ENCODE assay signal across 12 cellular contexts in the genomic region with DNA sequence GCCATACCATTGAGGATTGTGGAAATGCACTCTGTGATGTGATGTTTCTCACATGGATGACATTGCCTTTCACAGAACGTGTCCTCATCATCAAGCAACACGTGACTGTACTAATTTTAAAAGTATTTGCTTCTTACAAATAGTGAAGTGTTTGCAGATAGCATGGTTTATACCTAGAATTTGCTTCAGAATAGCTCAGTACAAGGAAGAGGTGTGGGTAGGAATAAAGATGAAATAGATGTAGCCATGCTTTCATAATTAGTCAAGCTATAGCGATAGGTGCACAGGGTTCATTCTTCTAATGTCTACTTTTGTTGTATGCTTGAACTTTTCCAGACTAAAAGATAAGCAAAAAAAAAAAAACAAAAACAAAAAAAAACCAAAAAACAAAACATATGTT.
"Had no signal": no experiment of that assay in that cellular context is flagged by ENCODE, and none has a peak within 500 bp of the region (broad histone marks: within the 10 kb centered on the region; RNA-seq: fewer than 3 reads in every experiment).

No MANE protein-coding gene starts in this region.

- H3K4me3 Mint-ChIP-seq: natural killer cell, type B pancreatic cell had no signal

- H3K4me1 ChIP-seq: foreskin keratinocyte had no signal

- DNase-seq: activated CD4-positive, alpha-beta T cell treated with anti-CD3 and anti-CD28 coated beads for 48 hours; activated naive CD4-positive, alpha-beta T cell treated with anti-CD3 and anti-CD28 coated beads, Interleukin-2, amount 50 U/mL, for 16 hours; activated T-cell treated with anti-CD3 and anti-CD28 coated beads, Interleukin-2, amount 50 U/mL, for 1 hour; anterior cingulate cortex; foreskin keratinocyte; left colon; natural killer cell; nucleus accumbens; small intestine; T-helper 9 cell had no signal

- H3K27me3 ChIP-seq: foreskin keratinocyte had no signal

- H3K27ac ChIP-seq: foreskin keratinocyte had no signal

- ATAC-seq: foreskin keratinocyte, left colon, natural killer cell had no signal

- H3K36me3 Mint-ChIP-seq: natural killer cell had no signal

- H3K27ac Mint-ChIP-seq: natural killer cell, progenitor cell of endocrine pancreas, type B pancreatic cell had no signal

- H3K27me3 Mint-ChIP-seq: progenitor cell of endocrine pancreas, type B pancreatic cell had no signal

- H3K9me3 Mint-ChIP-seq: natural killer cell had no signal
